Comparison of ENCODE assay signal across 8 cellular contexts in genomic region chr3:53162672-53163458, GRCh38. TPM values are rescaled to one million over a fixed set of nuclear protein-coding genes. Genes with fewer than 3 reads are reported as not detected.
A peak's percentile ranks its signal among the peaks of the same experiment; 100 is the strongest.
DNase-seq lines count a peak whose midpoint lies in the region; ATAC-seq and TF ChIP-seq lines count a peak whose summit lies in the region.

No MANE protein-coding gene starts in this region.

- no peaks in the 10 kb centered on the region for H3K36me3 ChIP-seq in neural progenitor cell

- TF ChIP-seq CTCF in 22Rv1 (IDR thresholded peaks at IDR 0.05) (no peak), chondrocyte (IDR thresholded peaks at IDR 0.05) (no peak), neural progenitor cell (IDR thresholded peaks at IDR 0.05) (no peak)

- peaks cover 31% of the 10 kb centered on the region for H3K4me1 ChIP-seq in neural progenitor cell

- H3K9ac ChIP-seq in neural progenitor cell: no peak overlapping the region

- H4K20me1 ChIP-seq in neural progenitor cell (ENCODE audit: low read depth): peaks cover 6% of the 10 kb centered on the region

- H3K27me3 Mint-ChIP-seq in T-helper 2 cell treated with Interferon-gamma antibody and Interleukin-4, amounts not matched to agents 5 μg/mL and 100 μg/mL, for 36 hours (ENCODE audit: low read depth): peaks cover 18% of the 10 kb centered on the region
- H3K27me3 Mint-ChIP-seq in chondrocyte (ENCODE audit: low read depth) (no peaks in the 10 kb centered on the region), neural progenitor cell (ENCODE audit: insufficient read depth, low read depth) (peaks cover 34% of the 10 kb centered on the region)

- H2AFZ ChIP-seq in neural progenitor cell (replicated peaks): no peak overlapping the region

- H3K36me3 Mint-ChIP-seq in T-helper 2 cell treated with Interferon-gamma antibody and Interleukin-4, amounts not matched to agents 5 μg/mL and 100 μg/mL, for 36 hours (ENCODE audit: low read depth): no peaks in the 10 kb centered on the region
- H3K36me3 Mint-ChIP-seq in chondrocyte (ENCODE audit: low read depth) (no peaks in the 10 kb centered on the region), neural progenitor cell (peaks cover 2% of the 10 kb centered on the region)

- peak overlapping the region; percentile 94 for H3K27ac ChIP-seq in 22Rv1
- H3K27ac ChIP-seq in neural progenitor cell: no peak overlapping the region

- H3F3A ChIP-seq in neural progenitor cell (ENCODE audit: low read depth): peaks cover 9% of the 10 kb centered on the region

- peak; percentile 27 for ATAC-seq in GM21447 (IDR thresholded peaks at IDR 0.05; ENCODE audit: unreplicated experiment)
- ATAC-seq in GM18858 (IDR thresholded peaks at IDR 0.05; ENCODE audit: unreplicated experiment): no peak

- H3K4me3 Mint-ChIP-seq in T-helper 2 cell treated with Interferon-gamma antibody and Interleukin-4, amounts not matched to agents 5 μg/mL and 100 μg/mL, for 36 hours: peak overlapping the region; percentile 82
- peak overlapping the region; percentile 91 for H3K4me3 Mint-ChIP-seq in chondrocyte (ENCODE audit: unreplicated experiment)
- peak overlapping the region; percentile 83 for H3K4me3 Mint-ChIP-seq in neural progenitor cell

- peak overlapping the region; percentile 72 for H3K4me3 ChIP-seq in neural progenitor cell

- peak overlapping the region; percentile 67 for H3K27ac Mint-ChIP-seq in T-helper 2 cell treated with Interferon-gamma antibody and Interleukin-4, amounts not matched to agents 5 μg/mL and 100 μg/mL, for 36 hours
- H3K27ac Mint-ChIP-seq in chondrocyte (ENCODE audit: unreplicated experiment): peak overlapping the region; percentile 74
- H3K27ac Mint-ChIP-seq in neural progenitor cell: peak overlapping the region; percentile 1

- H3K9me3 Mint-ChIP-seq in T-helper 2 cell treated with Interferon-gamma antibody and Interleukin-4, amounts not matched to agents 5 μg/mL and 100 μg/mL, for 36 hours: no peaks in the 10 kb centered on the region
- H3K9me3 Mint-ChIP-seq in chondrocyte (ENCODE audit: low read depth) (no peaks in the 10 kb centered on the region), neural progenitor cell (no peaks in the 10 kb centered on the region)

- H3K4me1 Mint-ChIP-seq in T-helper 2 cell treated with Interferon-gamma antibody and Interleukin-4, amounts not matched to agents 5 μg/mL and 100 μg/mL, for 36 hours (ENCODE audit: low read depth): peaks cover 26% of the 10 kb centered on the region
- H3K4me1 Mint-ChIP-seq in chondrocyte (ENCODE audit: low read depth) (peaks cover 34% of the 10 kb centered on the region), neural progenitor cell (peaks cover 30% of the 10 kb centered on the region)

- H3K79me2 ChIP-seq in neural progenitor cell (ENCODE audit: low read depth): no peaks in the 10 kb centered on the region

- DNase-seq in T-helper 2 cell treated with Interferon-gamma antibody and Interleukin-4, amounts not matched to agents 5 μg/mL and 100 μg/mL, for 36 hours (ENCODE audit: low spot score): peak; percentile 34
- DNase-seq in chondrocyte (ENCODE audit: low spot score) (no peak), neural progenitor cell (ENCODE audit: low spot score) (no peak), NCI-H1436 (lab: John Stamatoyannopoulos, UW) (no peak), HK-2 (ENCODE audit: unreplicated experiment) (no peak)

- peak overlapping the region; percentile 94 for H3K4me2 ChIP-seq in neural progenitor cell

- H3K27me3 ChIP-seq in neural progenitor cell: peaks cover 35% of the 10 kb centered on the region

- no peaks in the 10 kb centered on the region for H3K9me3 ChIP-seq in neural progenitor cell (ENCODE audit: low read depth)

RNA-seq across cellular contexts. Expression of gene PRKCD, which starts 1.9 kb away (rescaled TPM):
- total RNA-seq in chondrocyte (11.6 to 20.0 TPM (median 17.1 TPM) in 3 replicates), neural progenitor cell (ENCODE audit: low replicate concordance) (4.9 and 8.9 TPM in 2 replicates)

RNA-seq across cellular contexts. Expression of gene RFT1, which starts 32.6 kb away (rescaled TPM):
- total RNA-seq in chondrocyte (13.9 to 19.3 TPM (median 14.8 TPM) in 3 replicates), neural progenitor cell (ENCODE audit: low replicate concordance) (17.0 and 17.2 TPM in 2 replicates)

Comparison
In these comparisons a context has a peak if more than half of its experiments do, and no peak if none do; other contexts are left out.
1. H3K27ac Mint-ChIP-seq: peak in every context shown above with its lines; median percentile 74 in chondrocyte; 67 in T-helper 2 cell treated with Interferon-gamma antibody and Interleukin-4, amounts not matched to agents 5 μg/mL and 100 μg/mL, for 36 hours; 1 in neural progenitor cell.